ENCODE assay signal across 1 cellular context in genomic region chr16:82329504-82330192, GRCh38.
TF ChIP-seq lines count a peak whose summit lies in the region.

No MANE protein-coding gene starts in this region.

TF ChIP-seq in HepG2, 621 proteins besides CTCF, POLR2A, EP300 and RAD21 (continued from another document and continues in another):
- TF ChIP-seq ZNF207 (IDR thresholded peaks at IDR 0.05; ENCODE audit: borderline replicate concordance) (no peak), ZNF205 (CRISPR knock-in tag; IDR thresholded peaks at IDR 0.05) (no peak), HNF1A (IDR thresholded peaks at IDR 0.05; ENCODE audit: low read depth) (no peak), HNF1A (CRISPR knock-in tag; IDR thresholded peaks at IDR 0.05; ENCODE audit: borderline replicate concordance) (peak; percentile 49), ZNF441 (CRISPR knock-in tag; IDR thresholded peaks at IDR 0.05; ENCODE audit: borderline replicate concordance) (no peak), REPIN1 (CRISPR knock-in tag; IDR thresholded peaks at IDR 0.05; ENCODE audit: borderline replicate concordance, low read depth) (no peak; the same call in 1 of the 2 replicates), MATR3 (CRISPR knock-in tag; IDR thresholded peaks at IDR 0.05) (no peak), MEF2D (CRISPR knock-in tag; IDR thresholded peaks at IDR 0.05) (no peak), NFRKB (IDR thresholded peaks at IDR 0.05) (no peak), KDM2A (CRISPR knock-in tag; IDR thresholded peaks at IDR 0.05; ENCODE audit: borderline replicate concordance, low read depth) (no peak), SAP130 (CRISPR knock-in tag; IDR thresholded peaks at IDR 0.05; ENCODE audit: low read depth) (peak; percentile 57; the same call in 1 of the 2 replicates), PHF20 (CRISPR knock-in tag; IDR thresholded peaks at IDR 0.05) (no peak), SP1 (IDR thresholded peaks at IDR 0.05) (no peak), SP1 (CRISPR knock-in tag; IDR thresholded peaks at IDR 0.05) (no peak), MTA1 (CRISPR knock-in tag; IDR thresholded peaks at IDR 0.05; ENCODE audit: borderline replicate concordance) (no peak), TOPORS (CRISPR knock-in tag; IDR thresholded peaks at IDR 0.05) (no peak), ZFP62 (CRISPR knock-in tag; IDR thresholded peaks at IDR 0.05) (no peak), NRL (CRISPR knock-in tag; IDR thresholded peaks at IDR 0.05; ENCODE audit: borderline replicate concordance) (no peak), MAX (IDR thresholded peaks at IDR 0.05) (peak; percentile 34; the same call in 1 of the 2 replicates), ZNF646 (CRISPR knock-in tag; IDR thresholded peaks at IDR 0.05) (no peak), ZNF550 (CRISPR knock-in tag; IDR thresholded peaks at IDR 0.05; ENCODE audit: borderline replicate concordance) (no peak), ZNF761 (CRISPR knock-in tag; conservative IDR thresholded peaks at IDR 0.05) (no peak), ZNF143 (CRISPR knock-in tag; IDR thresholded peaks at IDR 0.05) (no peak), TARDBP (CRISPR knock-in tag; IDR thresholded peaks at IDR 0.05) (no peak), NBN (conservative IDR thresholded peaks at IDR 0.05) (no peak), ZNF746 (CRISPR knock-in tag; IDR thresholded peaks at IDR 0.05) (no peak), ZNF564 (CRISPR knock-in tag; IDR thresholded peaks at IDR 0.05) (no peak), ARID2 (CRISPR knock-in tag; IDR thresholded peaks at IDR 0.05; ENCODE audit: borderline replicate concordance) (no peak), HIVEP1 (CRISPR knock-in tag; IDR thresholded peaks at IDR 0.05) (no peak), IKZF5 (CRISPR knock-in tag; IDR thresholded peaks at IDR 0.05) (no peak; the same call in 1 of the 2 replicates), GATAD2A (CRISPR knock-in tag; IDR thresholded peaks at IDR 0.05) (peak; percentile 74), DRAP1 (CRISPR knock-in tag; IDR thresholded peaks at IDR 0.05) (0 out of 2 replicates have a peak, but pooled peaks have one; percentile 19), PRDM4 (CRISPR knock-in tag; IDR thresholded peaks at IDR 0.05; ENCODE audit: borderline replicate concordance) (no peak), YEATS4 (CRISPR knock-in tag; IDR thresholded peaks at IDR 0.05; ENCODE audit: borderline replicate concordance) (no peak), FOXP4 (CRISPR knock-in tag; IDR thresholded peaks at IDR 0.05) (peak; percentile 53), ZNF430 (CRISPR knock-in tag; IDR thresholded peaks at IDR 0.05) (no peak), ZNF652 (CRISPR knock-in tag; IDR thresholded peaks at IDR 0.05; ENCODE audit: borderline replicate concordance, low read depth) (no peak), FOXM1 (CRISPR knock-in tag; IDR thresholded peaks at IDR 0.05) (no peak), SSRP1 (CRISPR knock-in tag; IDR thresholded peaks at IDR 0.05) (no peak), KDM1A (CRISPR knock-in tag; IDR thresholded peaks at IDR 0.05) (no peak), XRCC5 (optimal IDR thresholded peaks at IDR 0.05; ENCODE audit: low read length) (peak; percentile 46), IKZF1 (IDR thresholded peaks at IDR 0.05) (no peak), ATF1 (CRISPR knock-in tag; IDR thresholded peaks at IDR 0.05) (no peak; the same call in 1 of the 2 replicates), PRPF4 (IDR thresholded peaks at IDR 0.05; ENCODE audit: low read depth, low read length, poor library complexity, severe bottlenecking) (no peak), ZNF879 (CRISPR knock-in tag; IDR thresholded peaks at IDR 0.05) (no peak), NFIB (CRISPR knock-in tag; IDR thresholded peaks at IDR 0.05; ENCODE audit: borderline replicate concordance) (no peak), CSRNP2 (CRISPR knock-in tag; conservative IDR thresholded peaks at IDR 0.05; ENCODE audit: low read depth) (no peak), ZNF431 (CRISPR knock-in tag; IDR thresholded peaks at IDR 0.05; ENCODE audit: borderline replicate concordance, low read depth) (no peak), ZMYM3 (CRISPR knock-in tag; IDR thresholded peaks at IDR 0.05) (peak; percentile 56; the same call in 1 of the 2 replicates), HNRNPH1 (optimal IDR thresholded peaks at IDR 0.05; ENCODE audit: low read depth, low read length) (no peak), IRF2 (CRISPR knock-in tag; IDR thresholded peaks at IDR 0.05) (no peak; the same call in 1 of the 2 replicates), HMGA1 (CRISPR knock-in tag; conservative IDR thresholded peaks at IDR 0.05) (no peak)
